Comparison of ENCODE assay signal across 17 cellular contexts in the genomic region with DNA sequence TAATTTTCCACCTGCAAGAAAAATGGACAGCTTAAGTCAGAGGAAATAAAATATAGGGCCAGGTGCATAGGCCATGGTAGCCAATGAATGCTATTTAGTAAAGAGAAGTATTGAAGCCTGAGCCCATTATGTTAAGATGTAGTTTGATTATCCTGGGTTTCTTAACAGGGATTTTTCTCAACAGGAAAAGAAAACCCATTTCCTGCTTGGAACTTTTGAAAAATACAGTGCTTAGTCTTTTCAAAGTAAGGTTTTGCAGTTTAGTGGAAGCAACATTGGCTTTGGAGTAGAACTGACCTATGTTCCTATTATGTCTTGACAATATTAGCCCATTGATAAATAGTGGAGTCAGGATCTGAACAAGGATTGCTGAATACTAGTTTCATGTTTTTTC.
DNase-seq lines count a peak whose midpoint lies in the region; ATAC-seq and TF ChIP-seq lines count a peak whose summit lies in the region.
"Had no signal": no experiment of that assay in that cellular context is flagged by ENCODE, and none has a peak within 500 bp of the region (broad histone marks: within the 10 kb centered on the region; RNA-seq: fewer than 3 reads in every experiment).

No MANE protein-coding gene starts in this region.

- no peak overlapping the region for H2AFZ ChIP-seq in PC-3 (ENCODE audit: low read length)
- no peak overlapping the region for H2AFZ ChIP-seq in mammary epithelial cell (ENCODE audit: low read depth, low read length)

- H3K9me2 ChIP-seq in PC-3 (replicated peaks; ENCODE audit: low read length) = no peaks in the 10 kb centered on the region

- no peak overlapping the region for H3K4me3 Mint-ChIP-seq in activated CD8-positive, alpha-beta memory T cell treated with anti-CD3 and anti-CD28 coated beads, Interleukin-2, amount 10 ng/mL, durations not matched to agents 7 days and 5 days
- no peak overlapping the region for H3K4me3 Mint-ChIP-seq in osteocyte (ENCODE audit: unreplicated experiment)
- H3K4me3 Mint-ChIP-seq: activated naive CD4-positive, alpha-beta T cell treated with anti-CD3 and anti-CD28 coated beads for 36 hours had no signal

- CTCF ChIA-PET in activated CD8-positive, alpha-beta memory T cell treated with anti-CD3 and anti-CD28 coated beads, Interleukin-2, amount 10 ng/mL, durations not matched to agents 7 days and 5 days (lab: Charles Lee) = no interaction called here
- CTCF ChIA-PET in PC-3 (lab: Charles Lee) = no interaction called here
- CTCF ChIA-PET in mammary epithelial cell (lab: Charles Lee; ENCODE audit: low non-redundant PET) = no interaction called here

- no peak for DNase-seq in activated CD8-positive, alpha-beta memory T cell treated with anti-CD3 and anti-CD28 coated beads, Interleukin-2, amount 10 ng/mL, durations not matched to agents 7 days and 5 days
- DNase-seq in activated CD8-positive, alpha-beta memory T cell treated with anti-CD3 and anti-CD28 coated beads for 24 hours = no peak
- DNase-seq in PC-3 = no peak
- DNase-seq in mammary epithelial cell = no peak
- DNase-seq in osteocyte (ENCODE audit: extremely low spot score, unreplicated experiment) = no peak
- DNase-seq in NCI-H774 (lab: John Stamatoyannopoulos, UW) = no peak
- DNase-seq: NCI-H2081, NCI-H345, pancreas, SHP77 had no signal

- H3K4me3 ChIP-seq in PC-3 (ENCODE audit: low read length) (no peak overlapping the region), mammary epithelial cell (replicated peaks in 1 of 3; ENCODE audit: insufficient read depth in 1 of 3, low read depth in 2 of 3, low read length in 3 of 3) (no peak overlapping the region)
- H3K4me3 ChIP-seq: BLaER1 treated with 17β-estradiol and CSF1 and Interleukin-3, amounts not matched to agents 10 nM and 100 nM; MG63; pancreas; vagina had no signal

- H3K4me2 ChIP-seq in PC-3 (ENCODE audit: low read length) = peak overlapping the region; percentile 60
- no peak overlapping the region for H3K4me2 ChIP-seq in mammary epithelial cell (ENCODE audit: insufficient read depth, low read depth, low read length)

- dilution Hi-C loops in mammary epithelial cell (cut with HindIII; ENCODE audit: low sequenced_read_pairs) = no loop called here

- H3K27me3 ChIP-seq in PC-3 (ENCODE audit: low read length) = no peaks in the 10 kb centered on the region
- H3K27me3 ChIP-seq in mammary epithelial cell (ENCODE audit: insufficient read depth, low read length) = no peaks in the 10 kb centered on the region
- H3K27me3 ChIP-seq: BLaER1 treated with 17β-estradiol and CSF1 and Interleukin-3, amounts not matched to agents 10 nM and 100 nM; MG63; pancreas; vagina had no signal

- H4K20me1 ChIP-seq in PC-3 (ENCODE audit: low read length) (no peaks in the 10 kb centered on the region), mammary epithelial cell (ENCODE audit: insufficient read depth, low read length) (no peaks in the 10 kb centered on the region)
- H4K20me1 ChIP-seq: BLaER1 treated with 17β-estradiol and CSF1 and Interleukin-3, amounts not matched to agents 10 nM and 100 nM had no signal

- H3F3A ChIP-seq in PC-3 (ENCODE audit: low read length, unreplicated experiment) = peaks cover 22% of the 10 kb centered on the region

- peak overlapping the region; percentile 81 for H3K9ac ChIP-seq in PC-3 (ENCODE audit: low read length)
- peak overlapping the region; percentile 35 for H3K9ac ChIP-seq in mammary epithelial cell (ENCODE audit: insufficient read depth, low read length)
- H3K9ac ChIP-seq: BLaER1 treated with 17β-estradiol and CSF1 and Interleukin-3, amounts not matched to agents 10 nM and 100 nM had no signal

- H3K79me2 ChIP-seq in PC-3 (ENCODE audit: low read length) (no peaks in the 10 kb centered on the region), mammary epithelial cell (ENCODE audit: insufficient read depth, low read length) (no peaks in the 10 kb centered on the region)

- TF ChIP-seq CTCF in PC-3 (conservative IDR thresholded peaks at IDR 0.05; ENCODE audit: low read depth, low read length) (no peak), mammary epithelial cell (conservative IDR thresholded peaks at IDR 0.05 in 1 of 2, IDR thresholded peaks at IDR 0.05 in 1 of 2; ENCODE audit: extremely low read depth in 1 of 2, insufficient read depth in 1 of 2, low read depth in 1 of 2, low read length in 2 of 2) (no peak), osteocyte (IDR thresholded peaks at IDR 0.05) (no peak)

- H3K4me1 ChIP-seq in PC-3 (ENCODE audit: insufficient read depth, low read length) (peaks cover 86% of the 10 kb centered on the region), mammary epithelial cell (ENCODE audit: insufficient read depth, low read length) (peaks cover 72% of the 10 kb centered on the region)

- H3K27me3 Mint-ChIP-seq in activated CD8-positive, alpha-beta memory T cell treated with anti-CD3 and anti-CD28 coated beads, Interleukin-2, amount 10 ng/mL, durations not matched to agents 7 days and 5 days = peaks cover 16% of the 10 kb centered on the region
- H3K27me3 Mint-ChIP-seq in osteocyte (ENCODE audit: unreplicated experiment) = no peaks in the 10 kb centered on the region

- H3K36me3 ChIP-seq in PC-3 (ENCODE audit: low read depth, low read length) (no peaks in the 10 kb centered on the region), mammary epithelial cell (ENCODE audit: insufficient read depth, low read length) (no peaks in the 10 kb centered on the region)
- H3K36me3 ChIP-seq: BLaER1 treated with 17β-estradiol and CSF1 and Interleukin-3, amounts not matched to agents 10 nM and 100 nM; MG63; pancreas; vagina had no signal

- intact Hi-C loops in PC-3 (cut with micrococcal nuclease) (loop anchor here (1.0 to 2.0 kb wide), 2 partner anchors 60 to 250 kb away; no protein-coding TSS in a partner anchor), mammary epithelial cell (cut with micrococcal nuclease) (loop anchor here (1.0 to 5.0 kb wide), 4 partner anchors 60 to 280 kb away; a partner anchor contains a TSS)

- H3K36me3 Mint-ChIP-seq in activated CD8-positive, alpha-beta memory T cell treated with anti-CD3 and anti-CD28 coated beads, Interleukin-2, amount 10 ng/mL, durations not matched to agents 7 days and 5 days = peaks cover 46% of the 10 kb centered on the region
- H3K36me3 Mint-ChIP-seq in osteocyte (ENCODE audit: unreplicated experiment) = no peaks in the 10 kb centered on the region

- H3K9me3 Mint-ChIP-seq in activated CD8-positive, alpha-beta memory T cell treated with anti-CD3 and anti-CD28 coated beads, Interleukin-2, amount 10 ng/mL, durations not matched to agents 7 days and 5 days (ENCODE audit: low read depth) = no peaks in the 10 kb centered on the region
- H3K9me3 Mint-ChIP-seq in osteocyte (ENCODE audit: unreplicated experiment) = no peaks in the 10 kb centered on the region
- H3K9me3 Mint-ChIP-seq: activated naive CD4-positive, alpha-beta T cell treated with anti-CD3 and anti-CD28 coated beads for 36 hours had no signal

- in situ Hi-C loops in mammary epithelial cell (cut with MboI; ENCODE audit: low sequenced_read_pairs in 2 of 2) = loop anchor here in 1 of 2 donors (25.0 kb wide), 1 partner anchor 265 kb away; a partner anchor contains a TSS

- H3K4me1 Mint-ChIP-seq in activated CD8-positive, alpha-beta memory T cell treated with anti-CD3 and anti-CD28 coated beads, Interleukin-2, amount 10 ng/mL, durations not matched to agents 7 days and 5 days = peaks cover 69% of the 10 kb centered on the region
- peaks cover 53% of the 10 kb centered on the region for H3K4me1 Mint-ChIP-seq in osteocyte (ENCODE audit: unreplicated experiment)

- BruUV-seq in PC-3 (replicated peaks; lab: Mats Ljungman, UMichigan) (no TSS peak), mammary epithelial cell (replicated peaks; lab: Mats Ljungman, UMichigan) (no TSS peak)

- H3K27ac Mint-ChIP-seq in activated CD8-positive, alpha-beta memory T cell treated with anti-CD3 and anti-CD28 coated beads, Interleukin-2, amount 10 ng/mL, durations not matched to agents 7 days and 5 days = peak overlapping the region; percentile 90
- peak overlapping the region; percentile 78 for H3K27ac Mint-ChIP-seq in osteocyte (ENCODE audit: unreplicated experiment)

- H3K27ac ChIP-seq in PC-3 (ENCODE audit: low read length) (peak overlapping the region; percentile 98), mammary epithelial cell (ENCODE audit: insufficient read depth, low read depth, low read length) (peak overlapping the region; percentile 92)
- H3K27ac ChIP-seq: BLaER1 treated with 17β-estradiol and CSF1 and Interleukin-3, amounts not matched to agents 10 nM and 100 nM; pancreas; vagina had no signal

- H3K9me3 ChIP-seq in PC-3 (ENCODE audit: low read length) (no peaks in the 10 kb centered on the region), mammary epithelial cell (replicated peaks; ENCODE audit: insufficient read depth, low read length) (no peaks in the 10 kb centered on the region)
- H3K9me3 ChIP-seq: BLaER1 treated with 17β-estradiol and CSF1 and Interleukin-3, amounts not matched to agents 10 nM and 100 nM; MG63; pancreas; vagina had no signal

- POLR2A ChIA-PET in PC-3 (lab: Charles Lee; ENCODE audit: unreplicated experiment) = interaction anchor here (0.5 kb wide), 1 partner anchor 142 kb away, joined by 3 read pairs; no protein-coding TSS in a partner anchor

- ATAC-seq in activated CD8-positive, alpha-beta memory T cell treated with anti-CD3 and anti-CD28 coated beads, Interleukin-2, amount 10 ng/mL, durations not matched to agents 7 days and 5 days = no peak
- ATAC-seq in PC-3 (no peak), HG03196 (IDR thresholded peaks at IDR 0.05; ENCODE audit: unreplicated experiment) (no peak), GM18511 (IDR thresholded peaks at IDR 0.05; ENCODE audit: unreplicated experiment) (no peak)
- ATAC-seq: left lobe of liver, pancreas had no signal
